ENCODE assay signal across 10 cellular contexts in genomic region chr3:48709051-48709461, GRCh38. TPM values are rescaled to one million over a fixed set of nuclear protein-coding genes. Genes with fewer than 3 reads are reported as not detected.
DNase-seq lines count a peak whose midpoint lies in the region; ATAC-seq and TF ChIP-seq lines count a peak whose summit lies in the region.
"Had no signal": no experiment of that assay in that cellular context is flagged by ENCODE, and none has a peak within 500 bp of the region (broad histone marks: within the 10 kb centered on the region; RNA-seq: fewer than 3 reads in every experiment).

No MANE protein-coding gene starts in this region.

- RAD21 ChIA-PET in HCT116 (lab: Charles Lee; ENCODE audit: low non-redundant PET in 1 of 2, low total read pairs in 2 of 2, uncharacterized antibody in 2 of 2, unreplicated experiment in 2 of 2): no interaction called here

- H3K9ac ChIP-seq in HCT116 (ENCODE audit: low read length) (no peak overlapping the region), SU-DHL-6 (ENCODE audit: low read length) (no peak overlapping the region), smooth muscle cell (ENCODE audit: low read depth) (no peak overlapping the region)

- TF ChIP-seq CTCF in HCT116 (IDR thresholded peaks at IDR 0.05 in 2 of 3, conservative IDR thresholded peaks at IDR 0.05 in 1 of 3; ENCODE audit: borderline replicate concordance in 1 of 3, insufficient read depth in 1 of 3, low read depth in 2 of 3, low read length in 2 of 3) (no peak), SU-DHL-6 (IDR thresholded peaks at IDR 0.05; ENCODE audit: insufficient read depth, low read length, poor library complexity, severe bottlenecking) (no peak), foreskin keratinocyte (conservative IDR thresholded peaks at IDR 0.05) (no peak), smooth muscle cell (IDR thresholded peaks at IDR 0.05; ENCODE audit: borderline replicate concordance, insufficient read depth, poor library complexity, severe bottlenecking) (no peak)

- H3K4me1 ChIP-seq in HCT116 (ENCODE audit: control insufficient read depth in 1 of 2, insufficient read depth in 2 of 2, low read length in 2 of 2): peaks cover 0 to 10% of the 10 kb centered on the region in 2 experiments; a peak in 1 of 4 replicates
- peaks cover 19% of the 10 kb centered on the region for H3K4me1 ChIP-seq in foreskin keratinocyte
- H3K4me1 ChIP-seq in smooth muscle cell (ENCODE audit: low read depth): no peaks in the 10 kb centered on the region
- peaks cover 8% of the 10 kb centered on the region for H3K4me1 ChIP-seq in effector memory CD4-positive, alpha-beta T cell (ENCODE audit: control insufficient read depth, insufficient read depth, low read length, poor library complexity, severe bottlenecking)

- H3K79me2 ChIP-seq in HCT116 (ENCODE audit: insufficient read depth, low read length) (peaks cover 99% of the 10 kb centered on the region), SU-DHL-6 (ENCODE audit: insufficient read depth, low read length) (peaks cover 97% of the 10 kb centered on the region), smooth muscle cell (ENCODE audit: low read depth) (peaks cover 100% of the 10 kb centered on the region)

- H3F3A ChIP-seq in SU-DHL-6 (ENCODE audit: insufficient read depth) (0 out of 2 replicates have a peak, but pooled peaks cover 6% of the 10 kb centered on the region), smooth muscle cell (ENCODE audit: low read depth) (peaks cover 12% of the 10 kb centered on the region)

- POLR2A ChIA-PET in HCT116 (lab: Charles Lee): no interaction called here

- no peak for TF ChIP-seq POLR2A in HCT116 (IDR thresholded peaks at IDR 0.05; ENCODE audit: borderline replicate concordance, extremely low read depth, insufficient read depth, insufficient read length)

- peaks cover 18 to 27% of the 10 kb centered on the region in 2 experiments for H3K36me3 ChIP-seq in HCT116 (ENCODE audit: control insufficient read depth in 1 of 2, insufficient read depth in 2 of 2, low read length in 2 of 2)
- peaks cover 6% of the 10 kb centered on the region; the same call in 1 of the 2 replicates for H3K36me3 ChIP-seq in SU-DHL-6 (ENCODE audit: low read length)
- H3K36me3 ChIP-seq in smooth muscle cell (ENCODE audit: low read depth): peaks cover 6% of the 10 kb centered on the region
- H3K36me3 ChIP-seq in effector memory CD4-positive, alpha-beta T cell (ENCODE audit: control insufficient read depth, insufficient read depth, low read length): peaks cover 22% of the 10 kb centered on the region
- H3K36me3 ChIP-seq: ovary had no signal

- ATAC-seq in HCT116 (no peak), foreskin keratinocyte (peak; percentile 85)

- TSS peak; percentile 4 for BruUV-seq in HCT116 (replicated peaks; lab: Mats Ljungman, UMichigan)

- 87% methylated on average over 7 of the region's 7 CpGs for WGBS in smooth muscle cell (ENCODE audit: low lambda C conversion rate)

- CTCF ChIA-PET in HCT116 (lab: Charles Lee): interaction anchor here (1.4 kb wide), 1 partner anchor 11 kb away, joined by 3 read pairs; no protein-coding TSS in a partner anchor

- H3K4me3 ChIP-seq in HCT116 (replicated peaks in 1 of 2; ENCODE audit: low read depth in 1 of 2, low read length in 2 of 2) (no peak overlapping the region), SU-DHL-6 (ENCODE audit: insufficient read depth, low read length, poor library complexity, severe bottlenecking) (no peak overlapping the region), smooth muscle cell (no peak overlapping the region)
- no peak overlapping the region for H3K4me3 ChIP-seq in effector memory CD4-positive, alpha-beta T cell (ENCODE audit: insufficient read depth, low read depth, low read length, poor library complexity, severe bottlenecking)
- H3K4me3 ChIP-seq: heart left ventricle, ovary had no signal

- H3K4me2 ChIP-seq in HCT116 (ENCODE audit: low read length): no peak overlapping the region
- no peak overlapping the region for H3K4me2 ChIP-seq in SU-DHL-6 (ENCODE audit: low read depth, low read length, poor library complexity, severe bottlenecking)
- H3K4me2 ChIP-seq in smooth muscle cell: peak overlapping the region; percentile 38

- intact Hi-C loops in HCT116 (cut with micrococcal nuclease): no loop called here

- no peaks in the 10 kb centered on the region for H3K9me3 ChIP-seq in HCT116 (ENCODE audit: control insufficient read depth in 1 of 2, insufficient read depth in 1 of 2, low read depth in 1 of 2, low read length in 2 of 2)
- no peaks in the 10 kb centered on the region for H3K9me3 ChIP-seq in SU-DHL-6 (ENCODE audit: insufficient read depth, low read length)
- no peaks in the 10 kb centered on the region for H3K9me3 ChIP-seq in smooth muscle cell (replicated peaks; ENCODE audit: low read depth)
- H3K9me3 ChIP-seq in effector memory CD4-positive, alpha-beta T cell (ENCODE audit: control insufficient read depth, low read length): no peaks in the 10 kb centered on the region
- H3K9me3 ChIP-seq: heart left ventricle, ovary had no signal

- H2AFZ ChIP-seq in HCT116 (ENCODE audit: low read depth, low read length, poor library complexity, severe bottlenecking): no peak overlapping the region
- no peak overlapping the region for H2AFZ ChIP-seq in SU-DHL-6 (ENCODE audit: low read depth, low read length, severe bottlenecking)
- no peak overlapping the region for H2AFZ ChIP-seq in smooth muscle cell (ENCODE audit: low read depth)

- H3K27ac ChIP-seq in HCT116 (ENCODE audit: low read depth, low read length) (peak overlapping the region; percentile 36), SU-DHL-6 (ENCODE audit: low read depth, low read length) (peak overlapping the region; percentile 31; the same call in 1 of the 2 replicates), foreskin keratinocyte (peak overlapping the region; percentile 79), smooth muscle cell (ENCODE audit: low read depth) (peak overlapping the region; percentile 43)
- H3K27ac ChIP-seq in effector memory CD4-positive, alpha-beta T cell (ENCODE audit: insufficient read depth, low read length, poor library complexity, severe bottlenecking): no peak overlapping the region
- H3K27ac ChIP-seq: ovary had no signal

- H4K20me1 ChIP-seq in HCT116 (ENCODE audit: insufficient read depth): peaks cover 19% of the 10 kb centered on the region; the same call in 1 of the 2 replicates
- peaks cover 5% of the 10 kb centered on the region; the same call in 1 of the 2 replicates for H4K20me1 ChIP-seq in SU-DHL-6 (ENCODE audit: low read depth, low read length)
- H4K20me1 ChIP-seq in smooth muscle cell (ENCODE audit: low read depth): peaks cover 100% of the 10 kb centered on the region

- H3K9me2 ChIP-seq in HCT116 (ENCODE audit: insufficient read depth) (no peaks in the 10 kb centered on the region), SU-DHL-6 (replicated peaks; ENCODE audit: insufficient read depth, low read length) (no peaks in the 10 kb centered on the region)

- no peak for TF ChIP-seq RAD21 in HCT116 (IDR thresholded peaks at IDR 0.05; ENCODE audit: low read depth)

- no peaks in the 10 kb centered on the region for H3K27me3 ChIP-seq in HCT116 (ENCODE audit: insufficient read depth, low read length)
- no peaks in the 10 kb centered on the region for H3K27me3 ChIP-seq in SU-DHL-6 (ENCODE audit: low read length)
- H3K27me3 ChIP-seq in foreskin keratinocyte: no peaks in the 10 kb centered on the region
- H3K27me3 ChIP-seq in smooth muscle cell (ENCODE audit: low read depth): no peaks in the 10 kb centered on the region
- no peaks in the 10 kb centered on the region for H3K27me3 ChIP-seq in effector memory CD4-positive, alpha-beta T cell (replicated peaks; ENCODE audit: control insufficient read depth, insufficient read depth, low read length, poor library complexity, severe bottlenecking)
- H3K27me3 ChIP-seq: heart left ventricle, ovary had no signal

- DNase-seq in HCT116 (ENCODE audit: low read depth, low spot score): no peak
- DNase-seq in foreskin keratinocyte: peak; percentile 81 to 90
- DNase-seq in smooth muscle cell (lab: John Stamatoyannopoulos, UW; ENCODE audit: unreplicated experiment): no peak
- DNase-seq in COLO829 (ENCODE audit: low spot score): no peak
- DNase-seq in NCI-H1105 treated with DMSO at 0.1 percent for 48 hours (lab: John Stamatoyannopoulos, UW): no peak
- no peak for DNase-seq in effector memory CD4-positive, alpha-beta T cell
- DNase-seq: heart left ventricle, NCI-H2227 treated with DMSO at 0.1 percent for 48 hours, ovary had no signal

TF ChIP-seq in HCT116, 20 proteins besides CTCF, POLR2A, EP300 and RAD21 (continues in another document):
- TF ChIP-seq ZFX (IDR thresholded peaks at IDR 0.05): no peak
- no peak for TF ChIP-seq ZBTB33 (IDR thresholded peaks at IDR 0.05; ENCODE audit: extremely low read depth, insufficient replicate concordance, low read length)
- TF ChIP-seq SIN3A (IDR thresholded peaks at IDR 0.05; ENCODE audit: low read depth): no peak

RNA-seq across cellular contexts. Expression of gene IP6K2, which starts 8.0 kb away (rescaled TPM):
- total RNA-seq in HCT116 (2021; ENCODE audit: unreplicated experiment) (89.5 TPM), foreskin keratinocyte (58.5 and 62.4 TPM in 2 replicates), smooth muscle cell (106 and 119 TPM in 2 replicates)
- polyA plus RNA-seq in HCT116 (2012): 115 and 121 TPM in 2 replicates
- polyA plus RNA-seq in foreskin keratinocyte (59.0 and 65.4 TPM in 2 replicates), smooth muscle cell (113 and 124 TPM in 2 replicates)

RNA-seq across cellular contexts. Expression of gene NCKIPSD, which starts 23.3 kb away (rescaled TPM):
- total RNA-seq in HCT116 (2021; ENCODE audit: unreplicated experiment): 36.9 TPM
- polyA plus RNA-seq in HCT116 (2012): 58.4 and 80.7 TPM in 2 replicates
- 18.6 and 20.9 TPM in 2 replicates for total RNA-seq in foreskin keratinocyte
- polyA plus RNA-seq in foreskin keratinocyte: 12.5 and 14.4 TPM in 2 replicates
- total RNA-seq in smooth muscle cell: 18.3 and 21.6 TPM in 2 replicates
- polyA plus RNA-seq in smooth muscle cell: 13.8 and 21.9 TPM in 2 replicates

RNA-seq across cellular contexts. Expression of gene CELSR3, which starts 46.4 kb away (rescaled TPM):
- total RNA-seq in HCT116 (2021; ENCODE audit: unreplicated experiment) (7.8 TPM), foreskin keratinocyte (0.78 and 0.99 TPM in 2 replicates), smooth muscle cell (2.5 and 3.1 TPM in 2 replicates)
- 6.3 and 6.8 TPM in 2 replicates for polyA plus RNA-seq in HCT116 (2012)
- polyA plus RNA-seq in foreskin keratinocyte (0.42 and 0.46 TPM in 2 replicates), smooth muscle cell (1.5 and 2.4 TPM in 2 replicates)

Comparison
In these comparisons a context has a peak if more than half of its experiments do, and no peak if none do; other contexts are left out.
1. DNase-seq: peak in foreskin keratinocyte (2 of 2); none in HCT116 (single experiment), smooth muscle cell (single experiment), COLO829 (single experiment), NCI-H1105 treated with DMSO at 0.1 percent for 48 hours (single experiment) and effector memory CD4-positive, alpha-beta T cell (0 of 3).